In the genomic region with DNA sequence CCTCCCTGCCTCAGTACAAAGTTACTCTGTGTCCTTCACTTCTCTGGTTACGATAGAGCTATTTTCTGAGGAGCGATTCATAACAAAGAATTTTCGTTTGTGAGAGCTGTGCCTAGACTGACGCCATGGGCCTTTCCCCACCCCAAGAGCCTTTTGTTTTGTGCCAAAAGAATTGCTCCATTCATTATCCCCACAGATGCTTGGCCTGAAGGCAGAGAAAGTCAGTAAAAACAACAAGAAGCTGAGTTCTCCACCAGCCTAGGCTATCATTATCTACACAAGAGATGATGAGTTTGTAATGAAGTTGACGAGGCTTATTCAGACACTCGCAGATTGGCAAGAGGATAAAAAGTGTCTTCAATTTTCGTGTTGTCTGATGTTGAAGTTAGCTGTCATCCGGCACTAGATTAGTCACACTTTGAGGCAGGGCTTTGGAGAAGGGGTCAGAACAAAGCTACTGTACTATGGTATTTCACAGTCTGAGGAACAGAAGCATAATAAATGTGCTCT, we compare ENCODE assay signal across 12 cellular contexts.
DNase-seq lines count a peak whose midpoint lies in the region; ATAC-seq and TF ChIP-seq lines count a peak whose summit lies in the region.
"Had no signal": no experiment of that assay in that cellular context is flagged by ENCODE, and none has a peak within 500 bp of the region (broad histone marks: within the 10 kb centered on the region; RNA-seq: fewer than 3 reads in every experiment).

No MANE protein-coding gene starts in this region.

- no peaks in the 10 kb centered on the region for H3K9me3 ChIP-seq in left ventricle myocardium inferior (replicated peaks)
- no peaks in the 10 kb centered on the region for H3K9me3 ChIP-seq in prostate gland

- 65% methylated on average over 8 of the region's 8 CpGs for WGBS in prostate gland

- no peak for TF ChIP-seq POLR2A in prostate gland (IDR thresholded peaks at IDR 0.05)

- H3K27me3 ChIP-seq in left ventricle myocardium inferior (ENCODE audit: low read depth) (no peaks in the 10 kb centered on the region), prostate gland (replicated peaks; ENCODE audit: insufficient read depth) (no peaks in the 10 kb centered on the region)

- no peak for ATAC-seq in SK-N-SH treated with all-trans-retinoic acid at 6 μM for 48 hours
- ATAC-seq: CD8-positive, alpha-beta T cell; naive thymus-derived CD8-positive, alpha-beta T cell; Panc1 had no signal

- H3K36me3 ChIP-seq in left ventricle myocardium inferior (no peaks in the 10 kb centered on the region), prostate gland (no peaks in the 10 kb centered on the region)

- H3K4me3 ChIP-seq in left ventricle myocardium inferior (no peak overlapping the region), prostate gland (no peak overlapping the region)

- no peak for TF ChIP-seq CTCF in left ventricle myocardium inferior (IDR thresholded peaks at IDR 0.05; ENCODE audit: borderline replicate concordance)
- TF ChIP-seq CTCF in prostate gland (IDR thresholded peaks at IDR 0.05) = no peak

- intact Hi-C loops in left ventricle myocardium inferior (cut with micrococcal nuclease) (no loop called here), posterior vena cava (cut with DNase I) (no loop called here), prostate gland (cut with DNase I) (no loop called here)

- H3K4me1 ChIP-seq in left ventricle myocardium inferior (no peaks in the 10 kb centered on the region), prostate gland (replicated peaks) (no peaks in the 10 kb centered on the region)

- DNase-seq in Daoy (ENCODE audit: low read depth) = peak; percentile 29
- peak; percentile 26 for DNase-seq in left ventricle myocardium inferior
- DNase-seq in posterior vena cava (ENCODE audit: low spot score) = peak; percentile 84
- no peak for DNase-seq in stimulated activated CD8-positive, alpha-beta memory T cell treated with anti-CD3 and anti-CD28 coated beads, Interleukin-4, amount 100 ng/mL, for 48 hours
- no peak for DNase-seq in NCI-H524 (lab: John Stamatoyannopoulos, UW)
- DNase-seq in prostate gland (ENCODE audit: low spot score) = no peak
- DNase-seq: CD8-positive, alpha-beta T cell; naive thymus-derived CD8-positive, alpha-beta T cell; NCI-H1105 had no signal

- peak overlapping the region; percentile 49 for H3K27ac ChIP-seq in angular gyrus (ENCODE audit: low read depth, low read length)
- peak overlapping the region; percentile 60 for H3K27ac ChIP-seq in left ventricle myocardium inferior (replicated peaks)
- no peak overlapping the region for H3K27ac ChIP-seq in prostate gland

TF ChIP-seq in SK-N-SH treated with all-trans-retinoic acid at 6 μM for 48 hours, 23 proteins besides CTCF, POLR2A, EP300 and RAD21:
- TF ChIP-seq CSDC2 (CRISPR knock-in tag; IDR thresholded peaks at IDR 0.05) = no peak
- TF ChIP-seq, protein P1, sequence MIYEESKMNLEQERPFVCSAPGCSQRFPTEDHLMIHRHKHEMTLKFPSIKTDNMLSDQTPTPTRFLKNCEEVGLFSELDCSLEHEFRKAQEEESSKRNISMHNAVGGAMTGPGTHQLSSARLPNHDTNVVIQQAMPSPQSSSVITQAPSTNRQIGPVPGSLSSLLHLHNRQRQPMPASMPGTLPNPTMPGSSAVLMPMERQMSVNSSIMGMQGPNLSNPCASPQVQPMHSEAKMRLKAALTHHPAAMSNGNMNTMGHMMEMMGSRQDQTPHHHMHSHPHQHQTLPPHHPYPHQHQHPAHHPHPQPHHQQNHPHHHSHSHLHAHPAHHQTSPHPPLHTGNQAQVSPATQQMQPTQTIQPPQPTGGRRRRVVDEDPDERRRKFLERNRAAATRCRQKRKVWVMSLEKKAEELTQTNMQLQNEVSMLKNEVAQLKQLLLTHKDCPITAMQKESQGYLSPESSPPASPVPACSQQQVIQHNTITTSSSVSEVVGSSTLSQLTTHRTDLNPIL (CRISPR knock-in tag; IDR thresholded peaks at IDR 0.05; ENCODE audit: low read depth) = no peak
- TF ChIP-seq ZFP30 (CRISPR knock-in tag; IDR thresholded peaks at IDR 0.05) = no peak
- no peak for TF ChIP-seq ZC3H10 (CRISPR knock-in tag; IDR thresholded peaks at IDR 0.05)
- TF ChIP-seq ZFP3 (CRISPR knock-in tag; IDR thresholded peaks at IDR 0.05) = no peak
- TF ChIP-seq TOX (CRISPR knock-in tag; IDR thresholded peaks at IDR 0.05; ENCODE audit: borderline replicate concordance) = no peak
- no peak for TF ChIP-seq SNAI2 (CRISPR knock-in tag; IDR thresholded peaks at IDR 0.05)
- TF ChIP-seq, protein P2, sequence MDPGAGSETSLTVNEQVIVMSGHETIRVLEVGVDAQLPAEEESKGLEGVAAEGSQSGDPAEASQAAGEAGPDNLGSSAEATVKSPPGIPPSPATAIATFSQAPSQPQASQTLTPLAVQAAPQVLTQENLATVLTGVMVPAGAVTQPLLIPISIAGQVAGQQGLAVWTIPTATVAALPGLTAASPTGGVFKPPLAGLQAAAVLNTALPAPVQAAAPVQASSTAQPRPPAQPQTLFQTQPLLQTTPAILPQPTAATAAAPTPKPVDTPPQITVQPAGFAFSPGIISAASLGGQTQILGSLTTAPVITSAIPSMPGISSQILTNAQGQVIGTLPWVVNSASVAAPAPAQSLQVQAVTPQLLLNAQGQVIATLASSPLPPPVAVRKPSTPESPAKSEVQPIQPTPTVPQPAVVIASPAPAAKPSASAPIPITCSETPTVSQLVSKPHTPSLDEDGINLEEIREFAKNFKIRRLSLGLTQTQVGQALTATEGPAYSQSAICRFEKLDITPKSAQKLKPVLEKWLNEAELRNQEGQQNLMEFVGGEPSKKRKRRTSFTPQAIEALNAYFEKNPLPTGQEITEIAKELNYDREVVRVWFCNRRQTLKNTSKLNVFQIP (CRISPR knock-in tag; IDR thresholded peaks at IDR 0.05; ENCODE audit: borderline replicate concordance, low read depth) = no peak
- TF ChIP-seq BACH2 (CRISPR knock-in tag; IDR thresholded peaks at IDR 0.05; ENCODE audit: borderline replicate concordance) = no peak

Comparison
In these comparisons a context has a peak if more than half of its experiments do, and no peak if none do; other contexts are left out.
1. DNase-seq: peak in Daoy (single experiment), left ventricle myocardium inferior (single experiment) and posterior vena cava (single experiment); none in stimulated activated CD8-positive, alpha-beta memory T cell treated with anti-CD3 and anti-CD28 coated beads, Interleukin-4, amount 100 ng/mL, for 48 hours (single experiment), NCI-H524 (0 of 2) and prostate gland (single experiment).
2. H3K27ac ChIP-seq: peak in angular gyrus (single experiment) and left ventricle myocardium inferior (single experiment); none in prostate gland (0 of 2).